In genomic region chr17:29591737-29592624, GRCh38 we compare ENCODE assay signal across 8 cellular contexts. TPM values are rescaled to one million over a fixed set of nuclear protein-coding genes. Genes with fewer than 3 reads are reported as not detected.
DNase-seq lines count a peak whose midpoint lies in the region; ATAC-seq and TF ChIP-seq lines count a peak whose summit lies in the region.

No MANE protein-coding gene starts in this region.

- peak overlapping the region; percentile 75 to 92 for H3K4me3 Mint-ChIP-seq in CD14-positive monocyte
- H3K4me3 Mint-ChIP-seq in activated CD4-positive, alpha-beta T cell treated with anti-CD3 and anti-CD28 coated beads, Interleukin-2, amount 10 ng/mL, durations not matched to agents 24 days and 14 days = peak overlapping the region; percentile 92

- ATAC-seq in HG02970 (IDR thresholded peaks at IDR 0.05; ENCODE audit: low FRiP score, unreplicated experiment) (peak; percentile 40), left lung (peak; percentile 84), GM18520 (IDR thresholded peaks at IDR 0.05; ENCODE audit: unreplicated experiment) (no peak)

- peak overlapping the region; percentile 44 to 53 for H3K4me3 ChIP-seq in left lung

- no peaks in the 10 kb centered on the region for H3K36me3 ChIP-seq in left lung

- peak overlapping the region; percentile 73 to 80 for H3K27ac ChIP-seq in left lung

- intact Hi-C loops in CD14-positive monocyte (cut with micrococcal nuclease) = no loop called here
- intact Hi-C loops in activated CD4-positive, alpha-beta T cell treated with anti-CD3 and anti-CD28 coated beads, Interleukin-2, amount 10 ng/mL, durations not matched to agents 24 days and 14 days (cut with micrococcal nuclease) = loop anchor here (1.0 kb wide), 3 partner anchors 12 to 202 kb away; partner anchors contain the start of gene TAOK1
- intact Hi-C loops in left lung (cut with DNase I) = no loop called here

- peak overlapping the region in 3 of 7 donors; percentile 38 to 74 (median 50) for H3K27ac Mint-ChIP-seq in CD14-positive monocyte
- H3K27ac Mint-ChIP-seq in activated CD4-positive, alpha-beta T cell treated with anti-CD3 and anti-CD28 coated beads, Interleukin-2, amount 10 ng/mL, durations not matched to agents 24 days and 14 days = peak overlapping the region; percentile 86

- peaks cover 58% of the 10 kb centered on the region for H3K4me1 Mint-ChIP-seq in CD14-positive monocyte
- peaks cover 39% of the 10 kb centered on the region for H3K4me1 Mint-ChIP-seq in activated CD4-positive, alpha-beta T cell treated with anti-CD3 and anti-CD28 coated beads, Interleukin-2, amount 10 ng/mL, durations not matched to agents 24 days and 14 days

- no peaks in the 10 kb centered on the region for H3K9me3 ChIP-seq in left lung

- peak; percentile 89 for TF ChIP-seq CTCF in CD14-positive monocyte (IDR thresholded peaks at IDR 0.05)
- TF ChIP-seq CTCF in left lung (IDR thresholded peaks at IDR 0.05) = peak; percentile 94 to 98

- H3K36me3 Mint-ChIP-seq in CD14-positive monocyte = no peaks in the 10 kb centered on the region
- H3K36me3 Mint-ChIP-seq in activated CD4-positive, alpha-beta T cell treated with anti-CD3 and anti-CD28 coated beads, Interleukin-2, amount 10 ng/mL, durations not matched to agents 24 days and 14 days (ENCODE audit: low read depth) = peaks cover 2% of the 10 kb centered on the region

- peaks cover 0 to 3% (median 0%) of the 10 kb centered on the region in 7 donors for H3K9me3 Mint-ChIP-seq in CD14-positive monocyte
- H3K9me3 Mint-ChIP-seq in activated CD4-positive, alpha-beta T cell treated with anti-CD3 and anti-CD28 coated beads, Interleukin-2, amount 10 ng/mL, durations not matched to agents 24 days and 14 days = no peaks in the 10 kb centered on the region

- H3K27me3 ChIP-seq in left lung = peaks cover 0 to 46% of the 10 kb centered on the region in 2 donors

- peaks cover 24 to 45% (median 35%) of the 10 kb centered on the region in 3 donors for H3K27me3 Mint-ChIP-seq in CD14-positive monocyte (ENCODE audit: low read depth in 3 of 3)
- no peaks in the 10 kb centered on the region for H3K27me3 Mint-ChIP-seq in activated CD4-positive, alpha-beta T cell treated with anti-CD3 and anti-CD28 coated beads, Interleukin-2, amount 10 ng/mL, durations not matched to agents 24 days and 14 days

- H3K4me1 ChIP-seq in left lung = peaks cover 40 to 63% of the 10 kb centered on the region in 2 donors

- DNase-seq in CD14-positive monocyte (ENCODE audit: low spot score) (no peak), NCI-H526 (lab: John Stamatoyannopoulos, UW) (peak; percentile 95 to 98), dedifferentiated amniotic fluid mesenchymal stem cell (ENCODE audit: extremely low spot score) (peak; percentile 69), left lung (peak; percentile 89 to 96)
- peak; percentile 95 for DNase-seq in activated CD4-positive, alpha-beta T cell treated with anti-CD3 and anti-CD28 coated beads, Interleukin-2, amount 10 ng/mL, durations not matched to agents 24 days and 14 days
- peak; percentile 68 for DNase-seq in stimulated activated CD4-positive, alpha-beta T cell treated with anti-CD3 and anti-CD28 coated beads, Interleukin-2, amount 100 ng/mL, for 4 hours (ENCODE audit: low read depth)

RNA-seq across cellular contexts. Expression of gene ANKRD13B, which starts 1.0 kb away (rescaled TPM):
- polyA plus RNA-seq in CD14-positive monocyte = not detected
- 43.1 and 49.8 TPM in 2 replicates for total RNA-seq in activated CD4-positive, alpha-beta T cell treated with anti-CD3 and anti-CD28 coated beads, Interleukin-2, amount 10 ng/mL, durations not matched to agents 24 days and 14 days
- 10 to 100 TPM in 1 of 2 donors, 1 to 10 TPM in 1; 8.8 to 10.2 TPM for total RNA-seq in left lung

RNA-seq across cellular contexts. Expression of gene GIT1, which starts 2.5 kb away (rescaled TPM):
- polyA plus RNA-seq in CD14-positive monocyte = 1 to 10 TPM; 3.1 to 4.4 TPM
- total RNA-seq in activated CD4-positive, alpha-beta T cell treated with anti-CD3 and anti-CD28 coated beads, Interleukin-2, amount 10 ng/mL, durations not matched to agents 24 days and 14 days = 91.3 and 91.4 TPM in 2 replicates
- 10 to 100 TPM; 40.3 to 48.3 TPM for total RNA-seq in left lung

RNA-seq across cellular contexts. Expression of gene TP53I13, which starts 23.5 kb away (rescaled TPM):
- 10 to 100 TPM in 1 of 2 donors, 1 to 10 TPM in 1; 9.4 to 14.4 TPM for polyA plus RNA-seq in CD14-positive monocyte
- total RNA-seq in activated CD4-positive, alpha-beta T cell treated with anti-CD3 and anti-CD28 coated beads, Interleukin-2, amount 10 ng/mL, durations not matched to agents 24 days and 14 days = 69.7 and 77.9 TPM in 2 replicates
- total RNA-seq in left lung = 10 to 100 TPM; 53.3 to 58.5 TPM

RNA-seq across cellular contexts. Expression of gene ABHD15, which starts 25.1 kb away (rescaled TPM):
- 1 to 10 TPM; 3.1 to 3.6 TPM for polyA plus RNA-seq in CD14-positive monocyte
- 20.0 and 20.1 TPM in 2 replicates for total RNA-seq in activated CD4-positive, alpha-beta T cell treated with anti-CD3 and anti-CD28 coated beads, Interleukin-2, amount 10 ng/mL, durations not matched to agents 24 days and 14 days
- 10 to 100 TPM; 10.9 to 11.3 TPM for total RNA-seq in left lung

RNA-seq across cellular contexts. Expression of gene CORO6, which starts 30.7 kb away (rescaled TPM):
- not detected for polyA plus RNA-seq in CD14-positive monocyte
- 5.6 and 6.4 TPM in 2 replicates for total RNA-seq in activated CD4-positive, alpha-beta T cell treated with anti-CD3 and anti-CD28 coated beads, Interleukin-2, amount 10 ng/mL, durations not matched to agents 24 days and 14 days
- total RNA-seq in left lung = 1 to 10 TPM; 3.8 to 3.9 TPM
